8 cellular contexts compared by ENCODE assay signal in genomic region chr9:115694014-115694413, GRCh38.
DNase-seq lines count a peak whose midpoint lies in the region; ATAC-seq, FAIRE-seq and TF ChIP-seq lines count a peak whose summit lies in the region.

No MANE protein-coding gene starts in this region.

- intact Hi-C loops in GM12878 (cut with micrococcal nuclease; ENCODE audit: unreplicated experiment) = no loop called here

- H3K4me3 ChIP-seq in GM12878 = no peak overlapping the region
- no peak overlapping the region for H3K4me3 ChIP-seq in kidney epithelial cell (ENCODE audit: low read depth, low read length)

- no peak for TF ChIP-seq POLR2A in GM12878 (IDR thresholded peaks at IDR 0.05; ENCODE audit: low read depth, low read length)

- H3K9ac ChIP-seq in GM12878 (ENCODE audit: control insufficient read depth, insufficient read depth, low read length) = no peak overlapping the region

- CTCF ChIA-PET in GM12878 (lab: Yijun Ruan, JAX) = no interaction called here

- H3K27me3 ChIP-seq in GM12878 (replicated peaks in 1 of 2; ENCODE audit: control insufficient read depth in 2 of 2, insufficient read depth in 2 of 2, low read length in 1 of 2) = no peaks in the 10 kb centered on the region; a peak in 1 of 4 replicates
- no peaks in the 10 kb centered on the region for H3K27me3 ChIP-seq in kidney epithelial cell (ENCODE audit: control insufficient read depth, insufficient read depth, low read length)

- H3K9me3 ChIP-seq in GM12878 (replicated peaks; ENCODE audit: control insufficient read depth, insufficient read depth, low read length) = no peaks in the 10 kb centered on the region

- TF ChIP-seq CTCF in GM12878 (IDR thresholded peaks at IDR 0.05 in 2 of 3, conservative IDR thresholded peaks at IDR 0.05 in 1 of 3; ENCODE audit: control insufficient read depth in 2 of 3, extremely low read depth in 1 of 3, insufficient read depth in 1 of 3, low read depth in 3 of 3, low read length in 3 of 3) (no peak; a peak in 1 of 6 replicates), kidney epithelial cell (IDR thresholded peaks at IDR 0.05; ENCODE audit: insufficient read depth, low read length, poor library complexity, severe bottlenecking) (peak; percentile 28)

- no peaks in the 10 kb centered on the region for H3K36me3 ChIP-seq in GM12878 (ENCODE audit: control insufficient read depth in 2 of 2, insufficient read depth in 2 of 2, low read length in 1 of 2)
- no peaks in the 10 kb centered on the region for H3K36me3 ChIP-seq in kidney epithelial cell (ENCODE audit: control insufficient read depth, insufficient read depth, low read length)

- no peak overlapping the region for H2AFZ ChIP-seq in GM12878 (ENCODE audit: control insufficient read depth, low read depth, low read length)

- ATAC-seq in GM12878 = no peak
- ATAC-seq in HG03342 (IDR thresholded peaks at IDR 0.05; ENCODE audit: unreplicated experiment) = no peak

- no peak for FAIRE-seq in GM12878 (lab: Jason Lieb, UNC)

- RAD21 ChIA-PET in GM12878 (lab: Charles Lee; ENCODE audit: unreplicated experiment) = no interaction called here

- no peaks in the 10 kb centered on the region for H4K20me1 ChIP-seq in GM12878 (ENCODE audit: control insufficient read depth, insufficient read depth)

- BruUV-seq in GM12878 (replicated peaks; lab: Mats Ljungman, UMichigan) = no TSS peak

- H3K4me2 ChIP-seq in GM12878 (ENCODE audit: control insufficient read depth, insufficient read depth) = no peak overlapping the region

- 0% methylated on average over 2 of the region's 2 CpGs for WGBS in GM12878 (ENCODE audit: insufficient coverage, insufficient replicate concordance, low lambda C conversion rate, missing lambda C conversion rate)

- in situ Hi-C loops in GM12878 (cut with MboI) = no loop called here

- POLR2A ChIA-PET in GM12878 (lab: Charles Lee) = no interaction called here

- peak; percentile 30 for DNase-seq in AG08396 (ENCODE audit: low spot score)
- DNase-seq in LHCN-M2 (ENCODE audit: low read depth) = peak; percentile 94
- no peak for DNase-seq in GM12878 (ENCODE audit: low read depth, low spot score)
- DNase-seq in kidney epithelial cell (ENCODE audit: low read depth) = peak; percentile 57
- DNase-seq in NCI-H1105 treated with DMSO at 0.1 percent for 48 hours (lab: John Stamatoyannopoulos, UW) = no peak
- DNase-seq in inferior parietal cortex (ENCODE audit: extremely low spot score) = no peak
- DNase-seq in occipital lobe (lab: John Stamatoyannopoulos, UW) = no peak

- peak; percentile 25; the same call in 1 of the 2 replicates for TF ChIP-seq RAD21 in GM12878 (IDR thresholded peaks at IDR 0.05; ENCODE audit: insufficient read depth, low read depth, low read length)

- no peaks in the 10 kb centered on the region for H3K79me2 ChIP-seq in GM12878 (ENCODE audit: control insufficient read depth, insufficient read depth, low read length)

- H3K27ac ChIP-seq in GM12878 (ENCODE audit: control insufficient read depth, insufficient read depth) = no peak overlapping the region

- H3K4me1 ChIP-seq in GM12878 (ENCODE audit: control insufficient read depth, insufficient read depth, low read length) = no peaks in the 10 kb centered on the region

- no peak for TF ChIP-seq EP300 in GM12878 (IDR thresholded peaks at IDR 0.05; ENCODE audit: borderline replicate concordance in 1 of 2, control insufficient read depth in 1 of 2, low read depth in 2 of 2, low read length in 2 of 2)

- SMC1A ChIA-PET in GM12878 (lab: Charles Lee; ENCODE audit: uncharacterized antibody, unreplicated experiment) = no interaction called here

TF ChIP-seq in GM12878, 131 proteins besides CTCF, POLR2A, EP300 and RAD21 (continues in another document):
- TF ChIP-seq ZBTB11 (CRISPR knock-in tag; IDR thresholded peaks at IDR 0.05) (no peak), TCF12 (IDR thresholded peaks at IDR 0.05; ENCODE audit: low read depth, low read length) (no peak), POLR2AphosphoS5 (IDR thresholded peaks at IDR 0.05; ENCODE audit: low read length) (no peak), CEBPB (IDR thresholded peaks at IDR 0.05; ENCODE audit: borderline replicate concordance in 1 of 2, low read depth in 2 of 2, low read length in 2 of 2) (no peak), SKIL (IDR thresholded peaks at IDR 0.05; ENCODE audit: low read depth, poor library complexity, severe bottlenecking) (no peak), FOS (IDR thresholded peaks at IDR 0.05; ENCODE audit: borderline replicate concordance, extremely low read depth, insufficient read length) (no peak), ZNF384 (IDR thresholded peaks at IDR 0.05; ENCODE audit: borderline replicate concordance, low read depth, low read length) (no peak), RUNX3 (IDR thresholded peaks at IDR 0.05; ENCODE audit: low read length) (no peak), KAT2A (conservative IDR thresholded peaks at IDR 0.05; ENCODE audit: control insufficient read depth, low read depth, low read length) (no peak), ZBED1 (IDR thresholded peaks at IDR 0.05; ENCODE audit: borderline replicate concordance) (no peak), ATF3 (IDR thresholded peaks at IDR 0.05; ENCODE audit: borderline replicate concordance, extremely low read depth, low read depth, low read length) (no peak), TBL1XR1 (IDR thresholded peaks at IDR 0.05; ENCODE audit: low read depth, low read length) (no peak), MTA2 (IDR thresholded peaks at IDR 0.05; ENCODE audit: low read depth) (no peak), IRF5 (IDR thresholded peaks at IDR 0.05; ENCODE audit: borderline replicate concordance) (no peak), NBN (IDR thresholded peaks at IDR 0.05) (no peak), CHD1 (IDR thresholded peaks at IDR 0.05; ENCODE audit: low read depth, low read length) (no peak), PKNOX1 (IDR thresholded peaks at IDR 0.05) (no peak), WRNIP1 (IDR thresholded peaks at IDR 0.05; ENCODE audit: borderline replicate concordance, low read depth, low read length) (no peak)

Comparison
In these comparisons a context has a peak if more than half of its experiments do, and no peak if none do; other contexts are left out.
1. DNase-seq: peak in AG08396 (single experiment), LHCN-M2 (single experiment) and kidney epithelial cell (single experiment); none in GM12878 (single experiment), NCI-H1105 treated with DMSO at 0.1 percent for 48 hours (single experiment), inferior parietal cortex (single experiment) and occipital lobe (single experiment).